ENCODE assay signal across 2 cellular contexts in the genomic region with DNA sequence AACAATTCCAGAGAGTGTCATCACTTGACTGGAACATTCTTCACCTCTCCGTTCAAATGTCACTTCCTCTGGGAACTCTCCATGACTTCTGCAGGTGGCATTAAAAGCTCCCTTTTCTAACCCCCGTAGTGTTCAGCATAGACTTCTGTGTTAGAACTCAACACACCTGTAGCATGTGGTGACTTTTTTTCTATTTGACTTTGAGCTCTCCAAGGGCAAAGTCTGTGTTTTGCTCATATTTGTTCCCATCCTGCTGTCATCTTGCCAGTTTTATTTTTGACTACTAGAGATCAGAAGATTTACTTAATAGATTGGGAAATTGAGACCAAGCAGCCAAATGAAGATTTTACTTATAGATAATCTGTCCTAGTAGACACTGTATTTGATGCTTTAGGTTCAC.
TF ChIP-seq lines count a peak whose summit lies in the region.

No MANE protein-coding gene starts in this region.

TF ChIP-seq in liver, 16 proteins besides CTCF, POLR2A, EP300 and RAD21 (continued from another document):
- TF ChIP-seq, protein P1, sequence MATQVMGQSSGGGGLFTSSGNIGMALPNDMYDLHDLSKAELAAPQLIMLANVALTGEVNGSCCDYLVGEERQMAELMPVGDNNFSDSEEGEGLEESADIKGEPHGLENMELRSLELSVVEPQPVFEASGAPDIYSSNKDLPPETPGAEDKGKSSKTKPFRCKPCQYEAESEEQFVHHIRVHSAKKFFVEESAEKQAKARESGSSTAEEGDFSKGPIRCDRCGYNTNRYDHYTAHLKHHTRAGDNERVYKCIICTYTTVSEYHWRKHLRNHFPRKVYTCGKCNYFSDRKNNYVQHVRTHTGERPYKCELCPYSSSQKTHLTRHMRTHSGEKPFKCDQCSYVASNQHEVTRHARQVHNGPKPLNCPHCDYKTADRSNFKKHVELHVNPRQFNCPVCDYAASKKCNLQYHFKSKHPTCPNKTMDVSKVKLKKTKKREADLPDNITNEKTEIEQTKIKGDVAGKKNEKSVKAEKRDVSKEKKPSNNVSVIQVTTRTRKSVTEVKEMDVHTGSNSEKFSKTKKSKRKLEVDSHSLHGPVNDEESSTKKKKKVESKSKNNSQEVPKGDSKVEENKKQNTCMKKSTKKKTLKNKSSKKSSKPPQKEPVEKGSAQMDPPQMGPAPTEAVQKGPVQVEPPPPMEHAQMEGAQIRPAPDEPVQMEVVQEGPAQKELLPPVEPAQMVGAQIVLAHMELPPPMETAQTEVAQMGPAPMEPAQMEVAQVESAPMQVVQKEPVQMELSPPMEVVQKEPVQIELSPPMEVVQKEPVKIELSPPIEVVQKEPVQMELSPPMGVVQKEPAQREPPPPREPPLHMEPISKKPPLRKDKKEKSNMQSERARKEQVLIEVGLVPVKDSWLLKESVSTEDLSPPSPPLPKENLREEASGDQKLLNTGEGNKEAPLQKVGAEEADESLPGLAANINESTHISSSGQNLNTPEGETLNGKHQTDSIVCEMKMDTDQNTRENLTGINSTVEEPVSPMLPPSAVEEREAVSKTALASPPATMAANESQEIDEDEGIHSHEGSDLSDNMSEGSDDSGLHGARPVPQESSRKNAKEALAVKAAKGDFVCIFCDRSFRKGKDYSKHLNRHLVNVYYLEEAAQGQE (IDR thresholded peaks at IDR 0.05) = peak; percentile 51
- TF ChIP-seq HNF4G (IDR thresholded peaks at IDR 0.05) (peak; percentile 92), FOXA2 (IDR thresholded peaks at IDR 0.05) (peak; percentile 64), TAF1 (conservative IDR thresholded peaks at IDR 0.05) (no peak), JUND (IDR thresholded peaks at IDR 0.05) (peak; percentile 72 to 78), YY1 (IDR thresholded peaks at IDR 0.05) (peak; percentile 42), SP1 (IDR thresholded peaks at IDR 0.05) (peak; percentile 81), NR2F2 (IDR thresholded peaks at IDR 0.05) (peak; percentile 18)
- TF ChIP-seq, protein P2, sequence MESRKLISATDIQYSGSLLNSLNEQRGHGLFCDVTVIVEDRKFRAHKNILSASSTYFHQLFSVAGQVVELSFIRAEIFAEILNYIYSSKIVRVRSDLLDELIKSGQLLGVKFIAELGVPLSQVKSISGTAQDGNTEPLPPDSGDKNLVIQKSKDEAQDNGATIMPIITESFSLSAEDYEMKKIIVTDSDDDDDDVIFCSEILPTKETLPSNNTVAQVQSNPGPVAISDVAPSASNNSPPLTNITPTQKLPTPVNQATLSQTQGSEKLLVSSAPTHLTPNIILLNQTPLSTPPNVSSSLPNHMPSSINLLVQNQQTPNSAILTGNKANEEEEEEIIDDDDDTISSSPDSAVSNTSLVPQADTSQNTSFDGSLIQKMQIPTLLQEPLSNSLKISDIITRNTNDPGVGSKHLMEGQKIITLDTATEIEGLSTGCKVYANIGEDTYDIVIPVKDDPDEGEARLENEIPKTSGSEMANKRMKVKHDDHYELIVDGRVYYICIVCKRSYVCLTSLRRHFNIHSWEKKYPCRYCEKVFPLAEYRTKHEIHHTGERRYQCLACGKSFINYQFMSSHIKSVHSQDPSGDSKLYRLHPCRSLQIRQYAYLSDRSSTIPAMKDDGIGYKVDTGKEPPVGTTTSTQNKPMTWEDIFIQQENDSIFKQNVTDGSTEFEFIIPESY (IDR thresholded peaks at IDR 0.05) = peak; percentile 77

TF ChIP-seq in HepG2, 621 proteins besides CTCF, POLR2A, EP300 and RAD21 (continued from another document):
- no peak for TF ChIP-seq TOPORS (CRISPR knock-in tag; IDR thresholded peaks at IDR 0.05)
